8 cellular contexts compared by ENCODE assay signal in the genomic region with DNA sequence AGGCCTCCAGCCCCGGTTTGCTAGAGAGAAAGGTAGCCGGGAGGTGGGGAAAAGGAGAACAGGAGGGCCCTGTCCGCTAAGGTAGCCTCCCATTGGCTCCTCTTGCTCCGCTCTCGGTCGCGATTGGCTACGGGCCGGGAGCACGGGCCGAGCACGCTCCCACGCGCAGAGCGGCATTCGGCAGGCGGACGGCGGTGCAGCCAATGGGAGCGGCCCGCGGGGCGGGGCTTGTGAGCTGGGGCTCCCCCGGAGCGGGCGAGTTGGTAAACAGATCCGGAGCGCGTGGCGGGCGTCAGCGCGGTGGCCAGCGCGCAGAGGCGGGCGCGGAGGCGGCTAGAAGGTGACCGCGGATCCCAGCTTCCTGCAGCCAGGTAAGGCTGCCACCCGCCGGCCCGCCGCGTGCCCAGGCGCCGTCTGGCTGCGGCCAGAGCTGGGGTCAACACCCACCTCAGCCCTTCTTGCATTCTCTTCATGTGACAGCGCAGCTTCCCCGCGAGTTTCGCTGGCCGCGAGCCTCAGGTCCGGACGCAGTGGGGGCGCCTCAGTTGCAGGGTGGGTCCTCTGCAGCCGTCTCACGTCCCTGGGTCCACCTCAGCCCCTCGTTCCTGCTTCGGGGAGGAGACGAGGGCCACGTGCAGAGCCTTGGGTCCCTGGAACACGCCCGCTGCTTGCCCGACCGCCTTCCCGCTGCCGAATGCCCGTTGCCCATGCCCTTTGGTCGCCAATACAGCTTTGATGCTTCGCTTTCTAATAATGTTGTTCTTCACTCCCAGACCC. TPM values are rescaled to one million over a fixed set of nuclear protein-coding genes. Genes with fewer than 3 reads are reported as not detected.
DNase-seq lines count a peak whose midpoint lies in the region; ATAC-seq and TF ChIP-seq lines count a peak whose summit lies in the region.

A gene (plus strand): TSS at position 266 of the 777 bp plus-strand sequence. CDS start 21,092 bp downstream, outside the sequence.

- no peaks in the 10 kb centered on the region; the same call in 1 of the 2 replicates for H4K20me1 ChIP-seq in PC-9 (ENCODE audit: insufficient read depth)

- H3K36me3 ChIP-seq in PC-9 (ENCODE audit: low read depth) = no peaks in the 10 kb centered on the region

- no TSS peak for BruUV-seq in PC-9 (replicated peaks; lab: Mats Ljungman, UMichigan)

- DNase-seq in DMS 273 (lab: John Stamatoyannopoulos, UW; ENCODE audit: unreplicated experiment) (peak; percentile 100), KBM-7 (peak; percentile 99), PC-9 (peak; percentile 97 to 100), epithelial cell of prostate (ENCODE audit: low read depth, low spot score) (peak; percentile 97)
- DNase-seq in activated T-cell treated with anti-CD3 and anti-CD28 coated beads, Interleukin-2, amount 50 U/mL, for 1 hour = peak; percentile 98
- DNase-seq in stimulated activated CD8-positive, alpha-beta memory T cell treated with anti-CD3 and anti-CD28 coated beads, Interleukin-2, amount 100 ng/mL, for 48 hours (ENCODE audit: low read depth in 2 of 2) = peak; percentile 97 to 99

- peak within 1 kb of the TSS; percentile 92 for H3K4me2 ChIP-seq in PC-9

- H3F3A ChIP-seq in PC-9 (ENCODE audit: insufficient read depth, low read depth) = peaks cover 6% of the 10 kb centered on the region; the same call in 1 of the 2 replicates

- H3K4me3 ChIP-seq in PC-9 = peak within 1 kb of the TSS; percentile 69
- H3K4me3 ChIP-seq in mononuclear cell (ENCODE audit: low read length) = peak within 1 kb of the TSS; percentile 61

- in situ Hi-C loops in KBM-7 (cut with MboI; ENCODE audit: low pct_unique_long_range_greater_than_20kb, low sequenced_read_pairs) = no loop called here

- H3K9me2 ChIP-seq in PC-9 (ENCODE audit: insufficient read depth) = no peaks in the 10 kb centered on the region

- TF ChIP-seq CTCF in PC-9 (conservative IDR thresholded peaks at IDR 0.05) = no peak

- H3K27ac ChIP-seq in PC-9 (peak within 1 kb of the TSS; percentile 87), epithelial cell of prostate (peak within 1 kb of the TSS; percentile 77)

- H3K4me1 ChIP-seq in PC-9 (replicated peaks; ENCODE audit: insufficient read depth) = peaks cover 19% of the 10 kb centered on the region
- peaks cover 47% of the 10 kb centered on the region for H3K4me1 ChIP-seq in mononuclear cell (ENCODE audit: insufficient read depth, low read length)

- peak; percentile 97 for ATAC-seq in GM21723 (IDR thresholded peaks at IDR 0.05; ENCODE audit: unreplicated experiment)

- no peaks in the 10 kb centered on the region for H3K27me3 ChIP-seq in PC-9 (ENCODE audit: insufficient read depth, low read depth)
- H3K27me3 ChIP-seq in mononuclear cell (ENCODE audit: insufficient read depth, low read length) = no peaks in the 10 kb centered on the region

- H3K9me3 ChIP-seq in PC-9 (ENCODE audit: insufficient read depth, low read depth) = no peaks in the 10 kb centered on the region; the same call in 1 of the 2 replicates
- peaks cover 4% of the 10 kb centered on the region for H3K9me3 ChIP-seq in mononuclear cell (ENCODE audit: low read depth, low read length)

- intact Hi-C loops in PC-9 (cut with micrococcal nuclease; ENCODE audit: unreplicated experiment) = no loop called here

- H3K79me2 ChIP-seq in PC-9 (ENCODE audit: low read depth) = peaks cover 35% of the 10 kb centered on the region

- peak within 1 kb of the TSS; percentile 95 for H2AFZ ChIP-seq in PC-9

- CTCF ChIA-PET in PC-9 (lab: Charles Lee) = interaction anchor here (0.6 kb wide), 1 partner anchor 603 kb away, joined by 3 read pairs; no protein-coding TSS in a partner anchor

- POLR2A ChIA-PET in PC-9 (lab: Charles Lee; ENCODE audit: unreplicated experiment) = interaction anchor here (0.5 to 0.7 kb wide), 6 partner anchors 65 to 756 kb away, joined by 3 to 6 read pairs (median 3); a partner anchor contains a TSS

RNA-seq across cellular contexts. Expression of the gene that starts here (rescaled TPM):
- total RNA-seq in PC-9 (2021) (32.9 and 37.9 TPM in 2 replicates), mononuclear cell (37.2 TPM)

Comparison
In these comparisons a context has a peak if more than half of its experiments do, and no peak if none do; other contexts are left out.
1. Peak in every context shown above with its lines: DNase-seq, ATAC-seq, H3K4me3 ChIP-seq and H3K27ac ChIP-seq.